ENCODE assay signal across 18 cellular contexts in genomic region chr4:41303372-41304118, GRCh38.
"Had no signal": no experiment of that assay in that cellular context is flagged by ENCODE, and none has a peak within 500 bp of the region (broad histone marks: within the 10 kb centered on the region; RNA-seq: fewer than 3 reads in every experiment).

No MANE protein-coding gene starts in this region.

- H3K27ac ChIP-seq: colonic mucosa, hepatocyte, pancreas, vagina had no signal

- H3K27me3 ChIP-seq: colonic mucosa, hepatocyte, pancreas, vagina had no signal

- H3K36me3 ChIP-seq: colonic mucosa, pancreas, vagina had no signal

- H3K4me3 ChIP-seq: colonic mucosa, hepatocyte, lung, pancreas, vagina had no signal

- ATAC-seq: natural killer cell treated with Interleukin-12 subunit alpha and Interleukin-12 subunit beta and Interleukin-15 and Interleukin-18, amount 100 ng/mL, for 72 hours had no signal

- H3K4me1 ChIP-seq: colonic mucosa, pancreas, vagina had no signal

- H3K9me3 ChIP-seq: colonic mucosa, pancreas, vagina had no signal

- DNase-seq: colonic mucosa; dermis blood vessel endothelial cell; erythroblast; foreskin melanocyte; head of caudate nucleus; kidney glomerular epithelial cell; mesenchymal stem cell; midbrain; occipital lobe; pancreas; right cardiac atrium; small intestine; stimulated activated CD4-positive, alpha-beta T cell treated with anti-CD3 and anti-CD28 coated beads, Interleukin-2, amount 100 ng/mL, for 48 hours; stimulated activated naive CD4-positive, alpha-beta T cell treated with Interleukin-2 at 50 U/mL for 16 hours had no signal
